In genomic region chr7:38822556-38822955, GRCh38 we compare ENCODE assay signal across 20 cellular contexts.
DNase-seq lines count a peak whose midpoint lies in the region; ATAC-seq, FAIRE-seq and TF ChIP-seq lines count a peak whose summit lies in the region.
"Had no signal": no experiment of that assay in that cellular context is flagged by ENCODE, and none has a peak within 500 bp of the region (broad histone marks: within the 10 kb centered on the region; RNA-seq: fewer than 3 reads in every experiment).

No MANE protein-coding gene starts in this region.

- H3K27me3 Mint-ChIP-seq in T-helper 17 cell, result no peaks in the 10 kb centered on the region
- no peaks in the 10 kb centered on the region for H3K27me3 Mint-ChIP-seq in naive thymus-derived CD8-positive, alpha-beta T cell

- H2BK15ac ChIP-seq in H1 (ENCODE audit: low read length), result no peak overlapping the region

- peaks cover 0 to 9% (median 3%) of the 10 kb centered on the region in 9 donors for H3K9me3 Mint-ChIP-seq in naive thymus-derived CD8-positive, alpha-beta T cell
- H3K9me3 Mint-ChIP-seq: GM23338, HFFc6 had no signal

- H4K5ac ChIP-seq in H1 (ENCODE audit: insufficient read length, low read depth, low read length), result no peak overlapping the region

- POLR2A ChIA-PET in H1 (lab: Charles Lee; ENCODE audit: partially characterized antibody), result no interaction called here
- POLR2A ChIA-PET in naive thymus-derived CD8-positive, alpha-beta T cell (lab: Charles Lee), result interaction anchor here (0.6 kb wide), 1 partner anchor 468 kb away, joined by 3 read pairs; no protein-coding TSS in a partner anchor

- H4K20me1 ChIP-seq in H1 (replicated peaks in 1 of 2; ENCODE audit: control insufficient read depth in 1 of 2, insufficient read depth in 2 of 2, low read length in 2 of 2) (no peaks in the 10 kb centered on the region), MM.1S (ENCODE audit: insufficient read depth, low read length) (no peaks in the 10 kb centered on the region)
- H4K20me1 ChIP-seq: BLaER1 had no signal

- H3K4ac ChIP-seq in H1 (replicated peaks; ENCODE audit: insufficient read length, low read depth, low read length), result no peak overlapping the region

- FAIRE-seq in H1 (lab: Jason Lieb, UNC), result no peak
- FAIRE-seq: GM18507 had no signal

- no peaks in the 10 kb centered on the region for H3K23me2 ChIP-seq in H1 (ENCODE audit: low read depth, low read length)

- H3K79me1 ChIP-seq in H1 (ENCODE audit: low read depth, low read length), result no peaks in the 10 kb centered on the region

- no peak overlapping the region for H3K18ac ChIP-seq in H1 (ENCODE audit: extremely low read depth, low read length)

- H2BK20ac ChIP-seq in H1 (ENCODE audit: low read length), result no peak overlapping the region

- no peak overlapping the region for H4K91ac ChIP-seq in H1 (replicated peaks; ENCODE audit: insufficient read length, low read length)

- H3K9me3 ChIP-seq in H1 (ENCODE audit: insufficient read depth in 2 of 2, low read depth in 1 of 2, low read length in 1 of 2) (no peaks in the 10 kb centered on the region), T-helper 17 cell (ENCODE audit: control insufficient read depth, low read length, poor library complexity, severe bottlenecking) (no peaks in the 10 kb centered on the region), MM.1S (replicated peaks; ENCODE audit: insufficient read depth, low read length) (no peaks in the 10 kb centered on the region)
- H3K9me3 ChIP-seq: MG63 had no signal

- H3K27ac ChIP-seq in H1 (ENCODE audit: low read depth, low read length), result no peak overlapping the region
- H3K27ac ChIP-seq in MM.1S (ENCODE audit: low read length), result no peak overlapping the region
- H3K27ac ChIP-seq: BLaER1, HL-60 had no signal

- H2BK12ac ChIP-seq in H1 (ENCODE audit: low read depth, low read length), result no peak overlapping the region

- H2BK5ac ChIP-seq in H1 (ENCODE audit: low read depth, low read length), result no peak overlapping the region

- no peak overlapping the region for H2BK120ac ChIP-seq in H1 (replicated peaks; ENCODE audit: low read depth, low read length)

- no peaks in the 10 kb centered on the region for H3F3A ChIP-seq in MM.1S (ENCODE audit: insufficient read depth, low read length)

- H3K9me2 ChIP-seq in MM.1S (replicated peaks; ENCODE audit: insufficient read depth, low read length), result no peaks in the 10 kb centered on the region

- H3K36me3 Mint-ChIP-seq in T-helper 17 cell (ENCODE audit: low read depth), result peaks cover 5% of the 10 kb centered on the region
- H3K36me3 Mint-ChIP-seq in naive thymus-derived CD8-positive, alpha-beta T cell, result peaks cover 7 to 31% (median 27%) of the 10 kb centered on the region in 3 donors

- no peak overlapping the region for H3K4me3 Mint-ChIP-seq in T-helper 17 cell
- no peak overlapping the region for H3K4me3 Mint-ChIP-seq in naive thymus-derived CD8-positive, alpha-beta T cell
- H3K4me3 Mint-ChIP-seq: GM23338, HFFc6 had no signal

- H3K36me3 ChIP-seq in H1 (ENCODE audit: control insufficient read depth in 2 of 4, insufficient read depth in 4 of 4, low read length in 3 of 4), result peaks cover 0 to 6% (median 2%) of the 10 kb centered on the region in 4 experiments; a peak in 3 of 8 replicates
- no peaks in the 10 kb centered on the region for H3K36me3 ChIP-seq in MM.1S (replicated peaks; ENCODE audit: insufficient read depth, low read length)
- H3K36me3 ChIP-seq: MG63 had no signal

- no peak overlapping the region for H4K8ac ChIP-seq in H1 (ENCODE audit: extremely low read depth, insufficient read depth, low read length)

- CTCF ChIA-PET in H1 (lab: Charles Lee; ENCODE audit: partially characterized antibody), result no interaction called here

- 90% methylated on average over 1 of the region's 1 CpG; no CpG with 5 or more reads in 1 of the 2 experiments for WGBS in H1 (ENCODE audit: extremely low coverage in 1 of 2, insufficient coverage in 1 of 2, insufficient read length in 1 of 2, insufficient replicate concordance in 2 of 2, low coverage in 1 of 2, low lambda C conversion rate in 2 of 2, missing lambda C conversion rate in 1 of 2), 2 experiments

- no peak overlapping the region for H3K9ac ChIP-seq in H1 (replicated peaks in 1 of 4; ENCODE audit: extremely low read depth in 1 of 4, low read depth in 3 of 4, low read length in 3 of 4)
- no peak overlapping the region for H3K9ac ChIP-seq in MM.1S (ENCODE audit: low read length)
- H3K9ac ChIP-seq: BLaER1 had no signal

- H3K23ac ChIP-seq in H1 (ENCODE audit: insufficient read length), result no peak overlapping the region

- H2AFZ ChIP-seq in H1 (ENCODE audit: low read length), result no peak overlapping the region
- H2AFZ ChIP-seq in MM.1S (ENCODE audit: low read length), result no peak overlapping the region
- H2AFZ ChIP-seq: GM23338 had no signal

- no peak for TF ChIP-seq RAD21 in H1 (IDR thresholded peaks at IDR 0.05 in 1 of 2, conservative IDR thresholded peaks at IDR 0.05 in 1 of 2; ENCODE audit: low read depth in 2 of 2, low read length in 2 of 2)

- no peak overlapping the region for H3K27ac Mint-ChIP-seq in T-helper 17 cell
- H3K27ac Mint-ChIP-seq in naive thymus-derived CD8-positive, alpha-beta T cell, result no peak overlapping the region
- H3K27ac Mint-ChIP-seq: GM23338, HFFc6 had no signal

- TF ChIP-seq POLR2A in H1 (IDR thresholded peaks at IDR 0.05; ENCODE audit: control extremely low read depth in 1 of 2, low read depth in 2 of 2, low read length in 2 of 2), result no peak

- ATAC-seq in T-helper 17 cell, result no peak
- no peak for ATAC-seq in naive thymus-derived CD8-positive, alpha-beta T cell
- ATAC-seq: GM23338 had no signal

- no peaks in the 10 kb centered on the region for H3K79me2 ChIP-seq in H1 (ENCODE audit: control insufficient read depth in 1 of 2, insufficient read depth in 2 of 2, low read length in 2 of 2)
- H3K79me2 ChIP-seq in MM.1S (ENCODE audit: low read length), result no peaks in the 10 kb centered on the region

- H3K4me1 Mint-ChIP-seq in T-helper 17 cell, result no peaks in the 10 kb centered on the region
- H3K4me1 Mint-ChIP-seq in naive thymus-derived CD8-positive, alpha-beta T cell, result peaks cover 0 to 8% (median 4%) of the 10 kb centered on the region in 4 donors
- H3K4me1 Mint-ChIP-seq: GM23338 had no signal

- H3K56ac ChIP-seq in H1 (replicated peaks; ENCODE audit: insufficient read length, low read depth, low read length), result no peak overlapping the region

- TF ChIP-seq CTCF in H1 (IDR thresholded peaks at IDR 0.05; ENCODE audit: control extremely low read depth in 1 of 3, insufficient read depth in 1 of 3, low read depth in 1 of 3, low read length in 3 of 3) (no peak), MM.1S (IDR thresholded peaks at IDR 0.05; ENCODE audit: low read length) (no peak)

- no peak overlapping the region for H2AK5ac ChIP-seq in H1 (ENCODE audit: low read depth, low read length)

- H3K4me3 ChIP-seq in H1 (ENCODE audit: extremely low read depth in 1 of 4, insufficient read depth in 2 of 4, low read depth in 3 of 4, low read length in 4 of 4) (no peak overlapping the region), MM.1S (ENCODE audit: low read length) (no peak overlapping the region)
- H3K4me3 ChIP-seq: BLaER1, GM23338, MG63 had no signal

- no peak overlapping the region for H3K14ac ChIP-seq in H1 (ENCODE audit: insufficient read length)

- DNase-seq in H4 (ENCODE audit: low spot score) (peak; percentile 39), RPMI7951 (ENCODE audit: low read depth) (peak; percentile 7), H1 (ENCODE audit: low read depth in 1 of 2, low spot score in 2 of 2) (no peak), renal cortical epithelial cell (ENCODE audit: low read depth) (peak; percentile 88), T-helper 17 cell (no peak), MM.1S (no peak)
- DNase-seq in naive thymus-derived CD8-positive, alpha-beta T cell, result no peak
- DNase-seq: DMS153, HFFc6, KG1, MG63, NCI-H1105 treated with DMSO at 0.1 percent for 48 hours, NCI-H187, NCI-H82, SIG-M5, SW 1271 had no signal

- H3K27me3 ChIP-seq in H1 (replicated peaks in 1 of 4; ENCODE audit: control insufficient read depth in 3 of 4, extremely low read depth in 1 of 4, insufficient read depth in 3 of 4, low read length in 3 of 4) (no peaks in the 10 kb centered on the region), MM.1S (replicated peaks; ENCODE audit: insufficient read depth, low read length) (no peaks in the 10 kb centered on the region)
- H3K27me3 ChIP-seq: BLaER1, MG63 had no signal

- no peak for TF ChIP-seq EP300 in H1 (IDR thresholded peaks at IDR 0.05; ENCODE audit: borderline replicate concordance in 1 of 2, low read depth in 2 of 2, low read length in 2 of 2)

- H3K4me1 ChIP-seq in H1 (replicated peaks in 1 of 4; ENCODE audit: control insufficient read depth in 3 of 4, insufficient read depth in 4 of 4, low read length in 3 of 4) (no peaks in the 10 kb centered on the region), MM.1S (ENCODE audit: low read length) (peaks cover 5% of the 10 kb centered on the region; the same call in 1 of the 2 replicates)

- H3K4me2 ChIP-seq in H1 (ENCODE audit: insufficient read depth in 1 of 2, low read depth in 2 of 2, low read length in 2 of 2) (no peak overlapping the region), MM.1S (ENCODE audit: low read depth, low read length) (no peak overlapping the region)
- H3K4me2 ChIP-seq: BLaER1, GM23338 had no signal

TF ChIP-seq in H1, 55 proteins besides CTCF, POLR2A, EP300 and RAD21:
- TF ChIP-seq BACH1 (IDR thresholded peaks at IDR 0.05; ENCODE audit: low read length) (peak; percentile 35; the same call in 1 of the 2 replicates), ATF3 (IDR thresholded peaks at IDR 0.05; ENCODE audit: insufficient read depth, low read depth, low read length) (no peak)

Comparison
In these comparisons a context has a peak if more than half of its experiments do, and no peak if none do; other contexts are left out.
1. DNase-seq: peak in H4 (single experiment), RPMI7951 (single experiment) and renal cortical epithelial cell (single experiment); none in H1 (0 of 2), T-helper 17 cell (0 of 3), MM.1S (single experiment) and naive thymus-derived CD8-positive, alpha-beta T cell (0 of 10).